8 cellular contexts compared by ENCODE assay signal in the genomic region with DNA sequence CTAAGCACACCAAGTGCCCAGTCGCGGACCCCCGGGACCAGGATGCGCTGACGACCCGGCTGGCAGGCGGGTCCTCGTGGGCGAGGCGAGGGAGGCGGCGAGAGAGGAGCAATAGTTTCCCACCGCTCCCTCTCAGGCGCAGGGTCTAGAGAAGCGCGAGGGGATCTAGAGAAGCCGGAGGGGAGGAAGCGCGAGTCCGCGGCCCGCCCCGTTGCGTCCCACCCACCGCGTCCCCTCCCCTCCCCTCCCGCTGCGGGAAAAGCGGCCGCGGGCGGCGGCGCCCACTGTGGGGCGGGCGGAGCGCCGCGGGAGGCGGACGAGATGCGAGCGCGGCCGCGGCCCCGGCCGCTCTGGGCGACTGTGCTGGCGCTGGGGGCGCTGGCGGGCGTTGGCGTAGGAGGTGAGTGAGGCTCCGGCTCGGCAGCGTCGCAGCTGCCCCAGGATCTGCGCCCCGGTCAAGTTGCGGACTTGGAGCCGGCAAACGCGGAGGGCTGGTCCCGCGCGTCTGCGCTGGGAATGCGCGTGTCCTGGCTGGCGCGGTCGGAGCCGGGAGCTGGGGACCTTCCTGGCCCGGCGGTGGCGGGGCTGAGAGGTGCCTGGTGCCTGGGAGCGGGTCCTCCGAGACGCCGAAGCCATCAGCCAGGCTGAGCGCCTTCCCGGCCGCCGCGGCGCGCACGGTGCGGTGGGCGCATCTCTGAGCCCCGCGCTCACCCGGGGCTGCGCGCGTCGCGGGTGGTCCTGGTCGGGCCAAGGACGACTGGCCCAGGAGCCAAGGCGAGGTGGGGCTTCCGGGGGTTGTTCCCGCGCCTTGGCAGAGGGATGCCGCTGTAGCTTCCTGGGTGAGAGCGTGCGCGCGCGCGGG. TPM values are rescaled to one million over a fixed set of nuclear protein-coding genes. Genes with fewer than 3 reads are reported as not detected.
DNase-seq lines count a peak whose midpoint lies in the region; ATAC-seq and TF ChIP-seq lines count a peak whose summit lies in the region.

A gene (plus strand): TSS at position 287 of the 862 bp plus-strand sequence. CDS start 35 bp downstream, at position 322.

- peak; percentile 20 to 24 for TF ChIP-seq POLR2A in Peyer's patch (IDR thresholded peaks at IDR 0.05)

- H2BK5ac ChIP-seq in neuronal stem cell (ENCODE audit: low read length): no peak within 1 kb of the TSS

- peak within 1 kb of the TSS; percentile 100 for H2AFZ ChIP-seq in neuronal stem cell (ENCODE audit: low read length)

- peak; percentile 57 for DNase-seq in CD14-positive monocyte (ENCODE audit: low spot score)
- DNase-seq in HK-2 (ENCODE audit: unreplicated experiment): peak; percentile 83
- DNase-seq in Peyer's patch: peak; percentile 67 to 88 (median 82)
- peak; percentile 53 for DNase-seq in activated T-helper 2 cell treated with anti-CD3 and anti-CD28 coated beads, Interferon-gamma antibody, Interleukin-2, Interleukin-4, amounts not matched to agents 10 μg/mL and 5 μg/mL and 100 μg/mL, durations not matched to agents 14 hours and 24 hours and 36 hours (ENCODE audit: low spot score)
- peak in 1 of 2 donors; percentile 42 for DNase-seq in foreskin keratinocyte
- DNase-seq in neuronal stem cell (ENCODE audit: low spot score): peak; percentile 65

- H3K4me2 ChIP-seq in neuronal stem cell (ENCODE audit: insufficient read depth, low read length, poor library complexity, severe bottlenecking): peak within 1 kb of the TSS; percentile 75

- peak; percentile 87 for ATAC-seq in GM19351 (IDR thresholded peaks at IDR 0.05; ENCODE audit: unreplicated experiment)
- peak; percentile 81 for ATAC-seq in foreskin keratinocyte

- H2BK15ac ChIP-seq in neuronal stem cell (ENCODE audit: low read length): no peak within 1 kb of the TSS

- H3K27ac ChIP-seq in Peyer's patch (peak within 1 kb of the TSS; percentile 45 to 89 (median 75)), foreskin keratinocyte (no peak within 1 kb of the TSS), neuronal stem cell (replicated peaks; ENCODE audit: low read length) (no peak within 1 kb of the TSS)

- no peak within 1 kb of the TSS for H3K4ac ChIP-seq in neuronal stem cell (ENCODE audit: low read length)

- H3K27me3 Mint-ChIP-seq in CD14-positive monocyte (ENCODE audit: low read depth in 3 of 3): peaks cover 63 to 79% (median 68%) of the 10 kb centered on the region in 3 donors
- peaks cover 64% of the 10 kb centered on the region for H3K27me3 Mint-ChIP-seq in activated T-helper 2 cell treated with anti-CD3 and anti-CD28 coated beads, Interferon-gamma antibody, Interleukin-2, Interleukin-4, amounts not matched to agents 10 μg/mL and 5 μg/mL and 100 μg/mL, durations not matched to agents 14 hours and 24 hours and 36 hours (ENCODE audit: low read depth)

- H2AK5ac ChIP-seq in neuronal stem cell (ENCODE audit: low read depth, low read length): no peak within 1 kb of the TSS

- no peak within 1 kb of the TSS for H4K8ac ChIP-seq in neuronal stem cell (ENCODE audit: low read depth, low read length)

- peak; percentile 40 for TF ChIP-seq CTCF in CD14-positive monocyte (IDR thresholded peaks at IDR 0.05)
- peak in 5 of 6 experiments; percentile 24 to 55 (median 45) for TF ChIP-seq CTCF in Peyer's patch (IDR thresholded peaks at IDR 0.05)
- TF ChIP-seq CTCF in foreskin keratinocyte (conservative IDR thresholded peaks at IDR 0.05): peak; percentile 54
- TF ChIP-seq CTCF in subcutaneous adipose tissue (IDR thresholded peaks at IDR 0.05; ENCODE audit: low read depth): no peak

- no peaks in the 10 kb centered on the region for H3K79me1 ChIP-seq in neuronal stem cell (ENCODE audit: low read depth, low read length)

- H3K9me3 ChIP-seq in Peyer's patch (no peaks in the 10 kb centered on the region), neuronal stem cell (replicated peaks in 1 of 2; ENCODE audit: control insufficient read depth in 2 of 2, insufficient read depth in 1 of 2, low read depth in 1 of 2, low read length in 2 of 2) (peaks cover 0 to 7% of the 10 kb centered on the region in 2 donors)

- intact Hi-C loops in CD14-positive monocyte (cut with micrococcal nuclease): no loop called here
- intact Hi-C loops in activated T-helper 2 cell treated with anti-CD3 and anti-CD28 coated beads, Interferon-gamma antibody, Interleukin-2, Interleukin-4, amounts not matched to agents 10 μg/mL and 5 μg/mL and 100 μg/mL, durations not matched to agents 14 hours and 24 hours and 36 hours (cut with micrococcal nuclease): no loop called here

- H3K4me1 Mint-ChIP-seq in CD14-positive monocyte: peaks cover 22% of the 10 kb centered on the region
- peaks cover 23% of the 10 kb centered on the region for H3K4me1 Mint-ChIP-seq in activated T-helper 2 cell treated with anti-CD3 and anti-CD28 coated beads, Interferon-gamma antibody, Interleukin-2, Interleukin-4, amounts not matched to agents 10 μg/mL and 5 μg/mL and 100 μg/mL, durations not matched to agents 14 hours and 24 hours and 36 hours (ENCODE audit: low read depth)

- no peak within 1 kb of the TSS for H2BK120ac ChIP-seq in neuronal stem cell (ENCODE audit: low read depth, low read length)

- peak within 1 kb of the TSS; percentile 89 for H3K18ac ChIP-seq in neuronal stem cell (ENCODE audit: low read length)

- no peaks in the 10 kb centered on the region for H3K36me3 ChIP-seq in Peyer's patch
- H3K36me3 ChIP-seq in neuronal stem cell (replicated peaks in 1 of 2; ENCODE audit: control insufficient read depth in 2 of 2, insufficient read depth in 2 of 2, low read length in 2 of 2): no peaks in the 10 kb centered on the region

- H3K14ac ChIP-seq in neuronal stem cell (ENCODE audit: low read length): no peak within 1 kb of the TSS

- H3K9ac ChIP-seq in neuronal stem cell (ENCODE audit: low read depth, low read length, poor library complexity): peak within 1 kb of the TSS; percentile 85

- H3K27ac Mint-ChIP-seq in CD14-positive monocyte: peak within 1 kb of the TSS in 2 of 7 donors; percentile 25 to 69
- H3K27ac Mint-ChIP-seq in activated T-helper 2 cell treated with anti-CD3 and anti-CD28 coated beads, Interferon-gamma antibody, Interleukin-2, Interleukin-4, amounts not matched to agents 10 μg/mL and 5 μg/mL and 100 μg/mL, durations not matched to agents 14 hours and 24 hours and 36 hours: peak within 1 kb of the TSS; percentile 20

- peaks cover 6 to 12% of the 10 kb centered on the region in 2 donors for H3K36me3 Mint-ChIP-seq in CD14-positive monocyte
- no peaks in the 10 kb centered on the region for H3K36me3 Mint-ChIP-seq in activated T-helper 2 cell treated with anti-CD3 and anti-CD28 coated beads, Interferon-gamma antibody, Interleukin-2, Interleukin-4, amounts not matched to agents 10 μg/mL and 5 μg/mL and 100 μg/mL, durations not matched to agents 14 hours and 24 hours and 36 hours (ENCODE audit: low read depth)

- H3K4me3 ChIP-seq in Peyer's patch (peak within 1 kb of the TSS; percentile 51 to 84 (median 74)), neuronal stem cell (ENCODE audit: low read length in 2 of 2) (peak within 1 kb of the TSS; percentile 65 to 84)

- peak within 1 kb of the TSS; percentile 69 to 93 for H3K4me3 Mint-ChIP-seq in CD14-positive monocyte
- H3K4me3 Mint-ChIP-seq in activated T-helper 2 cell treated with anti-CD3 and anti-CD28 coated beads, Interferon-gamma antibody, Interleukin-2, Interleukin-4, amounts not matched to agents 10 μg/mL and 5 μg/mL and 100 μg/mL, durations not matched to agents 14 hours and 24 hours and 36 hours (ENCODE audit: low read depth): peak within 1 kb of the TSS; percentile 81

- H2BK12ac ChIP-seq in neuronal stem cell (ENCODE audit: low read length): no peak within 1 kb of the TSS

- H4K91ac ChIP-seq in neuronal stem cell (ENCODE audit: low read depth, low read length, poor library complexity): no peak within 1 kb of the TSS

- H3K4me1 ChIP-seq in Peyer's patch (peaks cover 0 to 24% (median 2%) of the 10 kb centered on the region in 4 donors), foreskin keratinocyte (no peaks in the 10 kb centered on the region), neuronal stem cell (ENCODE audit: control insufficient read depth in 2 of 2, insufficient read depth in 1 of 2, low read depth in 1 of 2, low read length in 2 of 2) (peaks cover 3 to 20% of the 10 kb centered on the region in 2 donors)

- H3K27me3 ChIP-seq in Peyer's patch (no peaks in the 10 kb centered on the region), foreskin keratinocyte (peaks cover 73% of the 10 kb centered on the region), neuronal stem cell (ENCODE audit: control insufficient read depth in 3 of 3, insufficient read depth in 3 of 3, low read depth in 1 of 3, low read length in 3 of 3) (peaks cover 6 to 37% (median 18%) of the 10 kb centered on the region in 3 experiments)

- H3K9me3 Mint-ChIP-seq in CD14-positive monocyte: peaks cover 0 to 15% (median 2%) of the 10 kb centered on the region in 7 donors
- H3K9me3 Mint-ChIP-seq in activated T-helper 2 cell treated with anti-CD3 and anti-CD28 coated beads, Interferon-gamma antibody, Interleukin-2, Interleukin-4, amounts not matched to agents 10 μg/mL and 5 μg/mL and 100 μg/mL, durations not matched to agents 14 hours and 24 hours and 36 hours: no peaks in the 10 kb centered on the region

- H3K23ac ChIP-seq in neuronal stem cell (ENCODE audit: low read depth, low read length, poor library complexity): peak within 1 kb of the TSS; percentile 90

- no CpG with 5 or more reads among the region's 112 CpGs for WGBS in neuronal stem cell (ENCODE audit: extremely low coverage in 2 of 2, insufficient read length in 2 of 2, insufficient replicate concordance in 1 of 2), 2 donors

RNA-seq across cellular contexts. Expression of the gene that starts here (rescaled TPM):
- polyA plus RNA-seq in CD14-positive monocyte: 1 to 10 TPM; 1.3 to 1.6 TPM
- 10 to 100 TPM in 1 of 4 donors, 1 to 10 TPM in 3; 4.6 to 18.2 (median 6.6) TPM for total RNA-seq in Peyer's patch
- total RNA-seq in activated T-helper 2 cell treated with anti-CD3 and anti-CD28 coated beads, Interferon-gamma antibody, Interleukin-2, Interleukin-4, amounts not matched to agents 10 μg/mL and 5 μg/mL and 100 μg/mL, durations not matched to agents 14 hours and 24 hours and 36 hours: not detected in 2 replicates
- total RNA-seq in foreskin keratinocyte: 0.04 and 0.20 TPM in 2 replicates
- polyA plus RNA-seq in foreskin keratinocyte: 0.01 TPM in 1 of 2 replicates, not detected in the other
- polyA plus RNA-seq in neuronal stem cell (2013, experiment 1 of 2): 0.01 TPM
- 0.01 TPM for polyA plus RNA-seq in neuronal stem cell (2013, experiment 2 of 2)
- total RNA-seq in subcutaneous adipose tissue: 10 to 100 TPM in 3 of 4 donors, 1 to 10 TPM in 1; 9.8 to 22.6 (median 13.8) TPM

Comparison
In these comparisons a context has a peak if more than half of its experiments do, and no peak if none do; other contexts are left out.
1. Peak in DNase-seq in activated T-helper 2 cell treated with anti-CD3 and anti-CD28 coated beads, Interferon-gamma antibody, Interleukin-2, Interleukin-4, amounts not matched to agents 10 μg/mL and 5 μg/mL and 100 μg/mL, durations not matched to agents 14 hours and 24 hours and 36 hours; RNA of the gene not detected or under 1 TPM.
2. Peak in ATAC-seq in foreskin keratinocyte; RNA of the gene not detected or under 1 TPM.
3. H3K27ac ChIP-seq: peak in Peyer's patch (4 of 4); none in foreskin keratinocyte (single experiment) and neuronal stem cell (single experiment).